Comparison of ENCODE assay signal across 8 cellular contexts in genomic region chr7:120272896-120273475, GRCh38.
A peak's percentile ranks its signal among the peaks of the same experiment; 100 is the strongest.
DNase-seq lines count a peak whose midpoint lies in the region; ATAC-seq lines count a peak whose summit lies in the region.

TSS of gene KCND2 (plus strand) at chr7:120273175.

- ATAC-seq in GM21381 (IDR thresholded peaks at IDR 0.05; ENCODE audit: unreplicated experiment) = peak; percentile 30
- peak; percentile 42 for ATAC-seq in stimulated activated naive CD8-positive, alpha-beta T cell treated with anti-CD3 and anti-CD28 coated beads, Interleukin-15, amount 100 ng/mL, for 72 hours

- peak within 1 kb of the TSS; percentile 56 to 77 for H3K4me3 Mint-ChIP-seq in stimulated activated naive CD8-positive, alpha-beta T cell treated with anti-CD3 and anti-CD28 coated beads, Interleukin-15, amount 100 ng/mL, for 72 hours

- H3K27ac ChIP-seq in angular gyrus (ENCODE audit: low read depth, low read length) = peak within 1 kb of the TSS; percentile 75

- DNase-seq in ELR (ENCODE audit: low read depth) = peak; percentile 4
- DNase-seq in HPDE6-E6E7 (ENCODE audit: extremely low spot score) = peak; percentile 25
- no peak for DNase-seq in stimulated activated naive CD8-positive, alpha-beta T cell treated with anti-CD3 and anti-CD28 coated beads, Interleukin-15, amount 100 ng/mL, for 72 hours
- DNase-seq in RKO (ENCODE audit: low spot score) = no peak
- no peak for DNase-seq in GDM1 (lab: John Stamatoyannopoulos, UW)

- peak within 1 kb of the TSS; percentile 50 for H3K4me3 ChIP-seq in iPS-18c (ENCODE audit: insufficient read depth, low read depth, low read length)

- no peaks in the 10 kb centered on the region for H3K9me3 Mint-ChIP-seq in stimulated activated naive CD8-positive, alpha-beta T cell treated with anti-CD3 and anti-CD28 coated beads, Interleukin-15, amount 100 ng/mL, for 72 hours

- H3K27me3 Mint-ChIP-seq in stimulated activated naive CD8-positive, alpha-beta T cell treated with anti-CD3 and anti-CD28 coated beads, Interleukin-15, amount 100 ng/mL, for 72 hours = peaks cover 37% of the 10 kb centered on the region

- H3K9me3 ChIP-seq in iPS-18c (ENCODE audit: control insufficient read depth, insufficient read depth, low read length) = no peaks in the 10 kb centered on the region

- H3K4me1 Mint-ChIP-seq in stimulated activated naive CD8-positive, alpha-beta T cell treated with anti-CD3 and anti-CD28 coated beads, Interleukin-15, amount 100 ng/mL, for 72 hours = peaks cover 12% of the 10 kb centered on the region

- H3K27ac Mint-ChIP-seq in stimulated activated naive CD8-positive, alpha-beta T cell treated with anti-CD3 and anti-CD28 coated beads, Interleukin-15, amount 100 ng/mL, for 72 hours = no peak within 1 kb of the TSS

Comparison
In these comparisons a context has a peak if more than half of its experiments do, and no peak if none do; other contexts are left out.
1. DNase-seq: peak in ELR (single experiment) and HPDE6-E6E7 (single experiment); none in stimulated activated naive CD8-positive, alpha-beta T cell treated with anti-CD3 and anti-CD28 coated beads, Interleukin-15, amount 100 ng/mL, for 72 hours (0 of 2), RKO (single experiment) and GDM1 (single experiment).